In the genomic region with DNA sequence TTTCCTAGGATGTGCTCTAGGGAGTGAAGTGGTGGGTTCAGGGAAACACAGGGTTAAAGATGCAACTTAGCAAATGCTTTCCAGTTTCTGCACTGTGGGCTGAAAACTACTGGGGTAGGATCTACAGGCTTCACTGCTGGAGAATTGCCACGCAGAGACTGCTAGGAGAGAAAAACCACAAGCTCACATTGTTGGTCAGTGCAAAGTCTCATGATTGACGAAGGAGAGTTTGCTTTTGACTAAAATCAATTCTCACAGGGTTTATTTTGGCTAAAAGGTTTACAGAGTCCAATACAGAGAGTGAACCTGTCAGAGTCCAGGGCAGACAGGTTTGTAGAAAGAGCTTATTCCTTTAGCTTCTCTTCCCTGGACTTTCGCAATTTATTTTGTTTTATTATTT, we compare ENCODE assay signal across 3 cellular contexts.
TF ChIP-seq lines count a peak whose summit lies in the region.

No MANE protein-coding gene starts in this region.

TF ChIP-seq in SK-N-SH treated with all-trans-retinoic acid at 6 μM for 48 hours, 23 proteins besides CTCF, POLR2A, EP300 and RAD21:
- TF ChIP-seq, protein P1, sequence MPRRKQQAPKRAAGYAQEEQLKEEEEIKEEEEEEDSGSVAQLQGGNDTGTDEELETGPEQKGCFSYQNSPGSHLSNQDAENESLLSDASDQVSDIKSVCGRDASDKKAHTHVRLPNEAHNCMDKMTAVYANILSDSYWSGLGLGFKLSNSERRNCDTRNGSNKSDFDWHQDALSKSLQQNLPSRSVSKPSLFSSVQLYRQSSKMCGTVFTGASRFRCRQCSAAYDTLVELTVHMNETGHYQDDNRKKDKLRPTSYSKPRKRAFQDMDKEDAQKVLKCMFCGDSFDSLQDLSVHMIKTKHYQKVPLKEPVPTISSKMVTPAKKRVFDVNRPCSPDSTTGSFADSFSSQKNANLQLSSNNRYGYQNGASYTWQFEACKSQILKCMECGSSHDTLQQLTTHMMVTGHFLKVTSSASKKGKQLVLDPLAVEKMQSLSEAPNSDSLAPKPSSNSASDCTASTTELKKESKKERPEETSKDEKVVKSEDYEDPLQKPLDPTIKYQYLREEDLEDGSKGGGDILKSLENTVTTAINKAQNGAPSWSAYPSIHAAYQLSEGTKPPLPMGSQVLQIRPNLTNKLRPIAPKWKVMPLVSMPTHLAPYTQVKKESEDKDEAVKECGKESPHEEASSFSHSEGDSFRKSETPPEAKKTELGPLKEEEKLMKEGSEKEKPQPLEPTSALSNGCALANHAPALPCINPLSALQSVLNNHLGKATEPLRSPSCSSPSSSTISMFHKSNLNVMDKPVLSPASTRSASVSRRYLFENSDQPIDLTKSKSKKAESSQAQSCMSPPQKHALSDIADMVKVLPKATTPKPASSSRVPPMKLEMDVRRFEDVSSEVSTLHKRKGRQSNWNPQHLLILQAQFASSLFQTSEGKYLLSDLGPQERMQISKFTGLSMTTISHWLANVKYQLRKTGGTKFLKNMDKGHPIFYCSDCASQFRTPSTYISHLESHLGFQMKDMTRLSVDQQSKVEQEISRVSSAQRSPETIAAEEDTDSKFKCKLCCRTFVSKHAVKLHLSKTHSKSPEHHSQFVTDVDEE (CRISPR knock-in tag; IDR thresholded peaks at IDR 0.05) = no peak
- TF ChIP-seq ZFP30 (CRISPR knock-in tag; IDR thresholded peaks at IDR 0.05) = no peak
- no peak for TF ChIP-seq ISL1 (CRISPR knock-in tag; IDR thresholded peaks at IDR 0.05)

TF ChIP-seq in SK-N-SH, 30 proteins besides CTCF, POLR2A, EP300 and RAD21 (continued from another document):
- no peak for TF ChIP-seq USF2 (IDR thresholded peaks at IDR 0.05; ENCODE audit: borderline replicate concordance, low read depth, low read length)
- no peak for TF ChIP-seq TCF12 (IDR thresholded peaks at IDR 0.05)
- TF ChIP-seq TEAD4 (IDR thresholded peaks at IDR 0.05; ENCODE audit: borderline replicate concordance, insufficient read depth) = no peak
- no peak for TF ChIP-seq TAF1 (IDR thresholded peaks at IDR 0.05; ENCODE audit: borderline replicate concordance, low read depth, low read length)
- TF ChIP-seq, protein P2, sequence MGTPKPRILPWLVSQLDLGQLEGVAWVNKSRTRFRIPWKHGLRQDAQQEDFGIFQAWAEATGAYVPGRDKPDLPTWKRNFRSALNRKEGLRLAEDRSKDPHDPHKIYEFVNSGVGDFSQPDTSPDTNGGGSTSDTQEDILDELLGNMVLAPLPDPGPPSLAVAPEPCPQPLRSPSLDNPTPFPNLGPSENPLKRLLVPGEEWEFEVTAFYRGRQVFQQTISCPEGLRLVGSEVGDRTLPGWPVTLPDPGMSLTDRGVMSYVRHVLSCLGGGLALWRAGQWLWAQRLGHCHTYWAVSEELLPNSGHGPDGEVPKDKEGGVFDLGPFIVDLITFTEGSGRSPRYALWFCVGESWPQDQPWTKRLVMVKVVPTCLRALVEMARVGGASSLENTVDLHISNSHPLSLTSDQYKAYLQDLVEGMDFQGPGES (IDR thresholded peaks at IDR 0.05; ENCODE audit: low read depth, low read length) = no peak
- no peak for TF ChIP-seq MEF2A (IDR thresholded peaks at IDR 0.05; ENCODE audit: borderline replicate concordance, low read depth)
- no peak for TF ChIP-seq NRF1 (IDR thresholded peaks at IDR 0.05; ENCODE audit: low read depth, low read length)
- TF ChIP-seq, protein P3, sequence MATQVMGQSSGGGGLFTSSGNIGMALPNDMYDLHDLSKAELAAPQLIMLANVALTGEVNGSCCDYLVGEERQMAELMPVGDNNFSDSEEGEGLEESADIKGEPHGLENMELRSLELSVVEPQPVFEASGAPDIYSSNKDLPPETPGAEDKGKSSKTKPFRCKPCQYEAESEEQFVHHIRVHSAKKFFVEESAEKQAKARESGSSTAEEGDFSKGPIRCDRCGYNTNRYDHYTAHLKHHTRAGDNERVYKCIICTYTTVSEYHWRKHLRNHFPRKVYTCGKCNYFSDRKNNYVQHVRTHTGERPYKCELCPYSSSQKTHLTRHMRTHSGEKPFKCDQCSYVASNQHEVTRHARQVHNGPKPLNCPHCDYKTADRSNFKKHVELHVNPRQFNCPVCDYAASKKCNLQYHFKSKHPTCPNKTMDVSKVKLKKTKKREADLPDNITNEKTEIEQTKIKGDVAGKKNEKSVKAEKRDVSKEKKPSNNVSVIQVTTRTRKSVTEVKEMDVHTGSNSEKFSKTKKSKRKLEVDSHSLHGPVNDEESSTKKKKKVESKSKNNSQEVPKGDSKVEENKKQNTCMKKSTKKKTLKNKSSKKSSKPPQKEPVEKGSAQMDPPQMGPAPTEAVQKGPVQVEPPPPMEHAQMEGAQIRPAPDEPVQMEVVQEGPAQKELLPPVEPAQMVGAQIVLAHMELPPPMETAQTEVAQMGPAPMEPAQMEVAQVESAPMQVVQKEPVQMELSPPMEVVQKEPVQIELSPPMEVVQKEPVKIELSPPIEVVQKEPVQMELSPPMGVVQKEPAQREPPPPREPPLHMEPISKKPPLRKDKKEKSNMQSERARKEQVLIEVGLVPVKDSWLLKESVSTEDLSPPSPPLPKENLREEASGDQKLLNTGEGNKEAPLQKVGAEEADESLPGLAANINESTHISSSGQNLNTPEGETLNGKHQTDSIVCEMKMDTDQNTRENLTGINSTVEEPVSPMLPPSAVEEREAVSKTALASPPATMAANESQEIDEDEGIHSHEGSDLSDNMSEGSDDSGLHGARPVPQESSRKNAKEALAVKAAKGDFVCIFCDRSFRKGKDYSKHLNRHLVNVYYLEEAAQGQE (IDR thresholded peaks at IDR 0.05; ENCODE audit: low read depth, low read length) = no peak
- TF ChIP-seq SMC3 (IDR thresholded peaks at IDR 0.05; ENCODE audit: low read depth, low read length) = no peak
- TF ChIP-seq ELF1 (IDR thresholded peaks at IDR 0.05) = no peak
- TF ChIP-seq, protein P4, sequence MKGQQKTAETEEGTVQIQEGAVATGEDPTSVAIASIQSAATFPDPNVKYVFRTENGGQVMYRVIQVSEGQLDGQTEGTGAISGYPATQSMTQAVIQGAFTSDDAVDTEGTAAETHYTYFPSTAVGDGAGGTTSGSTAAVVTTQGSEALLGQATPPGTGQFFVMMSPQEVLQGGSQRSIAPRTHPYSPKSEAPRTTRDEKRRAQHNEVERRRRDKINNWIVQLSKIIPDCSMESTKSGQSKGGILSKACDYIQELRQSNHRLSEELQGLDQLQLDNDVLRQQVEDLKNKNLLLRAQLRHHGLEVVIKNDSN (IDR thresholded peaks at IDR 0.05; ENCODE audit: borderline replicate concordance, low read depth) = no peak
- no peak for TF ChIP-seq NFIC (IDR thresholded peaks at IDR 0.05; ENCODE audit: borderline replicate concordance)
- TF ChIP-seq GATA2 (CRISPR knock-in tag; IDR thresholded peaks at IDR 0.05) = no peak
TF ChIP-seq in SK-N-SH: peak in this region for 0.

TF ChIP-seq in HepG2, 621 proteins besides CTCF, POLR2A, EP300 and RAD21 (continued from another document and continues in another):
- TF ChIP-seq ZBTB10 (CRISPR knock-in tag; IDR thresholded peaks at IDR 0.05; ENCODE audit: borderline replicate concordance) (no peak), HDAC1 (CRISPR knock-in tag; IDR thresholded peaks at IDR 0.05) (peak; percentile 58), ONECUT2 (CRISPR knock-in tag; IDR thresholded peaks at IDR 0.05) (peak; percentile 92), CBFB (CRISPR knock-in tag; IDR thresholded peaks at IDR 0.05) (peak; percentile 59; the same call in 1 of the 2 replicates), YEATS2 (CRISPR knock-in tag; IDR thresholded peaks at IDR 0.05; ENCODE audit: borderline replicate concordance) (no peak), STAT6 (CRISPR knock-in tag; IDR thresholded peaks at IDR 0.05; ENCODE audit: borderline replicate concordance) (0 out of 2 replicates have a peak, but pooled peaks have one; percentile 34), NR1H2 (CRISPR knock-in tag; IDR thresholded peaks at IDR 0.05; ENCODE audit: borderline replicate concordance, low read depth) (no peak), NFYC (CRISPR knock-in tag; IDR thresholded peaks at IDR 0.05) (no peak), ZNF879 (CRISPR knock-in tag; IDR thresholded peaks at IDR 0.05) (no peak), TBX2 (CRISPR knock-in tag; IDR thresholded peaks at IDR 0.05; ENCODE audit: borderline replicate concordance) (0 out of 2 replicates have a peak, but pooled peaks have one; percentile 24), ZFY (CRISPR knock-in tag; IDR thresholded peaks at IDR 0.05) (no peak), RARA (CRISPR knock-in tag; IDR thresholded peaks at IDR 0.05) (peak; percentile 52; the same call in 1 of the 2 replicates), HDAC2 (CRISPR knock-in tag; IDR thresholded peaks at IDR 0.05) (peak; percentile 73), NR2F1 (CRISPR knock-in tag; IDR thresholded peaks at IDR 0.05) (no peak), ZNF441 (CRISPR knock-in tag; IDR thresholded peaks at IDR 0.05; ENCODE audit: borderline replicate concordance) (no peak), KDM6A (CRISPR knock-in tag; IDR thresholded peaks at IDR 0.05; ENCODE audit: low read depth) (peak; percentile 76), MAFG (CRISPR knock-in tag; IDR thresholded peaks at IDR 0.05) (no peak), FOXK1 (CRISPR knock-in tag; IDR thresholded peaks at IDR 0.05; ENCODE audit: borderline replicate concordance, low read depth) (no peak), SNAPC5 (CRISPR knock-in tag; IDR thresholded peaks at IDR 0.05; ENCODE audit: borderline replicate concordance) (no peak), KAT2B (IDR thresholded peaks at IDR 0.05; ENCODE audit: borderline replicate concordance, low read depth, low read length) (peak; percentile 46; the same call in 1 of the 2 replicates), GATAD2A (CRISPR knock-in tag; IDR thresholded peaks at IDR 0.05) (peak; percentile 47)
- TF ChIP-seq, protein P5, sequence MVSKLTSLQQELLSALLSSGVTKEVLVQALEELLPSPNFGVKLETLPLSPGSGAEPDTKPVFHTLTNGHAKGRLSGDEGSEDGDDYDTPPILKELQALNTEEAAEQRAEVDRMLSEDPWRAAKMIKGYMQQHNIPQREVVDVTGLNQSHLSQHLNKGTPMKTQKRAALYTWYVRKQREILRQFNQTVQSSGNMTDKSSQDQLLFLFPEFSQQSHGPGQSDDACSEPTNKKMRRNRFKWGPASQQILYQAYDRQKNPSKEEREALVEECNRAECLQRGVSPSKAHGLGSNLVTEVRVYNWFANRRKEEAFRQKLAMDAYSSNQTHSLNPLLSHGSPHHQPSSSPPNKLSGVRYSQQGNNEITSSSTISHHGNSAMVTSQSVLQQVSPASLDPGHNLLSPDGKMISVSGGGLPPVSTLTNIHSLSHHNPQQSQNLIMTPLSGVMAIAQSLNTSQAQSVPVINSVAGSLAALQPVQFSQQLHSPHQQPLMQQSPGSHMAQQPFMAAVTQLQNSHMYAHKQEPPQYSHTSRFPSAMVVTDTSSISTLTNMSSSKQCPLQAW (CRISPR knock-in tag; IDR thresholded peaks at IDR 0.05) = 0 out of 2 replicates have a peak, but pooled peaks have one; percentile 31
- TF ChIP-seq, protein P6, sequence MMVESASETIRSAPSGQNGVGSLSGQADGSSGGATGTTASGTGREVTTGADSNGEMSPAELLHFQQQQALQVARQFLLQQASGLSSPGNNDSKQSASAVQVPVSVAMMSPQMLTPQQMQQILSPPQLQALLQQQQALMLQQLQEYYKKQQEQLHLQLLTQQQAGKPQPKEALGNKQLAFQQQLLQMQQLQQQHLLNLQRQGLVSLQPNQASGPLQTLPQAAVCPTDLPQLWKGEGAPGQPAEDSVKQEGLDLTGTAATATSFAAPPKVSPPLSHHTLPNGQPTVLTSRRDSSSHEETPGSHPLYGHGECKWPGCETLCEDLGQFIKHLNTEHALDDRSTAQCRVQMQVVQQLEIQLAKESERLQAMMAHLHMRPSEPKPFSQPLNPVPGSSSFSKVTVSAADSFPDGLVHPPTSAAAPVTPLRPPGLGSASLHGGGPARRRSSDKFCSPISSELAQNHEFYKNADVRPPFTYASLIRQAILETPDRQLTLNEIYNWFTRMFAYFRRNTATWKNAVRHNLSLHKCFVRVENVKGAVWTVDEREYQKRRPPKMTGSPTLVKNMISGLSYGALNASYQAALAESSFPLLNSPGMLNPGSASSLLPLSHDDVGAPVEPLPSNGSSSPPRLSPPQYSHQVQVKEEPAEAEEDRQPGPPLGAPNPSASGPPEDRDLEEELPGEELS (CRISPR knock-in tag; IDR thresholded peaks at IDR 0.05) = peak; percentile 50; the same call in 1 of the 2 replicates
